Comparison of ENCODE assay signal across 17 cellular contexts in the genomic region with DNA sequence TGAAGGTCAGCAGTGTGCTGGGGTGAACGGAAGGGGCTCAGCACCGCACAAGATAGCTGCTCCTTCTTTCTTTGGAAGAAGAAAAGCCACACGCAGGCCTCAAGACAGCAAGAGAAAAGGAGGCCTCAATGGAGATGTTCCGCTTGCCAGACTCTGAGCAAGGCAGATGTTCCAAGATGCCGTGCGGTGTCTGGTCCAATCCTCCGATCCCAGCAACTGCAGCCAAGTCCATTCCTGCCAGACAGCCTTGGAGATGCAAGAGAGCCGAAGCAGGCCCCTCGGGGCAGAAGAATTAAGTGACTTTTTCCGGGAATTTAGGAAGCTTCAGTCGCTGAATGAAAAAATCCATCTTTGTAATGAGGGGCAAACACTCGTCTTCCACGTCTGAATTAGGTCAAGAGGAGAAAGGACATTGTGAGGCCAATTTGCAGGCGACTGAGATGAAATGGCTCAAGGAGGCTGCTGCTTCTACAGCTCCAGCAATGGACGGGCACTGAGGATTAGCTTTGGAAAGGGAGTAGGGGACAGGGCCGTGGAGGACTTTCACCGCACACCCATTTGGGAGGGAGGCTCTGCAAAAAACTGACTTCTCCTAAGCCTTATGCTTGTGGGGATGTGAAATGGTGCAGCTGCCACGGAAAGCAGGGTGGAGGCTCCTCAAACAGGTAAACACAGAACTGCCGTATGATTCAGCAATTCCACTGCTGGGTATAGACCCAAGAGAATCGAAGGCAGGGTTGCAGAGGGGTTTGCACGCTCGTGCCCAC. TPM values are rescaled to one million over a fixed set of nuclear protein-coding genes. Genes with fewer than 3 reads are reported as not detected.
DNase-seq lines count a peak whose midpoint lies in the region; TF ChIP-seq lines count a peak whose summit lies in the region.
"Had no signal": no experiment of that assay in that cellular context is flagged by ENCODE, and none has a peak within 500 bp of the region (broad histone marks: within the 10 kb centered on the region; RNA-seq: fewer than 3 reads in every experiment).

No MANE protein-coding gene starts in this region.

- H3K9me3 ChIP-seq in spleen = no peaks in the 10 kb centered on the region
- H3K9me3 ChIP-seq: BLaER1 treated with 17β-estradiol and CSF1 and Interleukin-3, amounts not matched to agents 10 nM and 100 nM; gastrocnemius medialis had no signal

- WGBS in spleen, 5 donors = 55 to 65% (median 61%) methylated on average over 22 of the region's 22 CpGs

- no peak for TF ChIP-seq CTCF in spleen (IDR thresholded peaks at IDR 0.05 in 8 of 11, conservative IDR thresholded peaks at IDR 0.05 in 3 of 11)

- H3K4me1 ChIP-seq in spleen = peaks cover 0 to 37% (median 18%) of the 10 kb centered on the region in 6 donors
- H3K4me1 ChIP-seq: gastrocnemius medialis had no signal

- in situ Hi-C loops in ACHN (cut with HindIII; ENCODE audit: low pct_ligation_motif_present, low pct_unique_long_range_greater_than_20kb, low sequenced_read_pairs) = no loop called here

- H3K36me3 ChIP-seq in spleen = peaks cover 0 to 5% (median 0%) of the 10 kb centered on the region in 6 donors
- H3K36me3 ChIP-seq: BLaER1 treated with 17β-estradiol and CSF1 and Interleukin-3, amounts not matched to agents 10 nM and 100 nM; gastrocnemius medialis had no signal

- H3K27ac ChIP-seq in spleen = peak overlapping the region in 5 of 8 donors; percentile 38 to 57 (median 46)
- H3K27ac ChIP-seq: BLaER1 treated with 17β-estradiol and CSF1 and Interleukin-3, amounts not matched to agents 10 nM and 100 nM had no signal

- intact Hi-C loops in spleen (cut with DNase I; ENCODE audit: low total_unique reads) = no loop called here

- TF ChIP-seq POLR2A in spleen (IDR thresholded peaks at IDR 0.05) = no peak

- H3K4me3 ChIP-seq in spleen = no peak overlapping the region
- H3K4me3 ChIP-seq: BLaER1 treated with 17β-estradiol and CSF1 and Interleukin-3, amounts not matched to agents 10 nM and 100 nM; gastrocnemius medialis had no signal

- DNase-seq in GM03348 (ENCODE audit: low spot score) (peak; percentile 46), epidermal melanocyte (ENCODE audit: insufficient read length, low spot score) (peak; percentile 17), mucosa of gallbladder (ENCODE audit: low spot score) (peak; percentile 67), spleen (peak; percentile 23), NCI-H1930 (lab: John Stamatoyannopoulos, UW) (no peak), ACHN (no peak)
- no peak for DNase-seq in stimulated activated CD4-positive, alpha-beta T cell treated with anti-CD3 and anti-CD28 coated beads, Interleukin-4, amount 100 ng/mL, for 24 hours
- DNase-seq in stimulated activated naive CD4-positive, alpha-beta T cell (lab: John Stamatoyannopoulos, UW) = no peak
- DNase-seq: activated CD4-positive, CD25-positive, alpha-beta regulatory T cell treated with anti-CD3 and anti-CD28 coated beads, Interleukin-2, amount 50 U/mL, for 72 hours; cerebellar nuclear complex; naive thymus-derived CD4-positive, alpha-beta T cell; NCI-H187; NCI-H510A; stimulated activated CD4-positive, alpha-beta T cell treated with anti-CD3 and anti-CD28 coated beads, Interleukin-2, amount 100 ng/mL, for 48 hours; T-helper 9 cell had no signal

- peaks cover 0 to 5% (median 0%) of the 10 kb centered on the region in 7 donors for H3K27me3 ChIP-seq in spleen (replicated peaks in 1 of 7)
- H3K27me3 ChIP-seq: gastrocnemius medialis had no signal

RNA-seq across cellular contexts. Expression of gene RPH3AL, which starts 44.7 kb away (rescaled TPM):
- total RNA-seq in mucosa of gallbladder (26.7 TPM), spleen (100 to 1,000 TPM in 1 of 7 donors, 10 to 100 TPM in 6; 44.2 to 182 (median 58.6) TPM)
- 10 to 100 TPM in 1 of 3 donors, 1 to 10 TPM in 2; 4.8 to 27.1 (median 7.4) TPM for polyA plus RNA-seq in spleen

Comparison
In these comparisons a context has a peak if more than half of its experiments do, and no peak if none do; other contexts are left out.
1. DNase-seq: peak in GM03348 (single experiment), epidermal melanocyte (single experiment), mucosa of gallbladder (single experiment) and spleen (single experiment); none in NCI-H1930 (0 of 2), stimulated activated CD4-positive, alpha-beta T cell treated with anti-CD3 and anti-CD28 coated beads, Interleukin-4, amount 100 ng/mL, for 24 hours (single experiment), stimulated activated naive CD4-positive, alpha-beta T cell (0 of 6) and ACHN (single experiment).